10 cellular contexts compared by ENCODE assay signal in the genomic region with DNA sequence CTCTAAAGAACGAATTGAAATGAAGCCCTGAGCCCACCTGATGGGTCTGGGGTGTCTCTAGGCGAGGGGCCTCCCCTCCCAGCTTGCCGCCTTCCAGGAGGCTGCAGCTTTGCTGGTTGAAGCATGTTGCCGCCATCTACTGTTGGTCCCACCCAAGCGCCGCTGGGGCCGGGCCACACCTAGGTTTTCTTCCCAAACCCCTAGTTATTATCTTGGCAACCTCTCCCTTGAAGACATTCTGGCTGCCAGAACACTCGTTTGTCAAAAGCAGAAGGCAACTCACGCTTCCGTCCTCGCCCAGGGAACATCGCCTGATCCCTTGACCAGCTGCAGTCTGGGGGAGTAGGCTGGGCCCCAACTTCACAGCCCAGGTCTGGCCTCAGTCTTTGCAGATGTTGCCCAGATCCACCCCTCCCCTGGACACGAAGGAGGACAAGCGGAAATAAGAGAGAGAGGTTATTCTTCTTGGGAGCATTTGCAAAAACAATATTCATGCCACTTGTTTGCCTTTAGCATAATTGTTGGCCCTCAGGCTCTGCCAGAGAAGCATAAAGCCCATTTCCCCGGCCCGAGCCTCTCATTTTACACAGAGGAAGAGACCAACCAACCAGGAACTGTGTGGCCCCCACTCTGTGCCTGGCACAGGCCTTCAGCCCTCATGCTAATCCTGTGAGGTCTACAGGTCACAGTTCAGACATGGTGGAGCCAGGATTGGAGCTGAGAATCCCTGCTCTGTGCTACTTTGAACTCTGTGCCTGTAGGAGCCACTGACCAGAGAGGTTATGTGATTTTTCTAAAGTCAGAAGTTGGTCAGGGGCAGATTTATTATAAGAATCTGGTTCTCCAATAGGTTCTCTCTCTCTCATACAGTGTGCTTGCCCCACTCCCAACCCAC. TPM values are rescaled to one million over a fixed set of nuclear protein-coding genes. Genes with fewer than 3 reads are reported as not detected.
DNase-seq lines count a peak whose midpoint lies in the region; ATAC-seq, FAIRE-seq and TF ChIP-seq lines count a peak whose summit lies in the region.
"Had no signal": no experiment of that assay in that cellular context is flagged by ENCODE, and none has a peak within 500 bp of the region (broad histone marks: within the 10 kb centered on the region; RNA-seq: fewer than 3 reads in every experiment).

No MANE protein-coding gene starts in this region.

- no peak overlapping the region for H3K4me3 Mint-ChIP-seq in activated CD4-positive, alpha-beta T cell treated with anti-CD3 and anti-CD28 coated beads, Interleukin-2, amount 10 ng/mL, durations not matched to agents 7 days and 5 days
- H3K4me3 Mint-ChIP-seq: CD4-positive, alpha-beta T cell had no signal

- H3K27me3 Mint-ChIP-seq in activated CD4-positive, alpha-beta T cell treated with anti-CD3 and anti-CD28 coated beads, Interleukin-2, amount 10 ng/mL, durations not matched to agents 7 days and 5 days = peaks cover 10% of the 10 kb centered on the region
- H3K27me3 Mint-ChIP-seq: CD4-positive, alpha-beta T cell had no signal

- peak overlapping the region; percentile 58 for H3K27ac ChIP-seq in upper lobe of right lung

- peaks cover 42% of the 10 kb centered on the region for H3K4me1 Mint-ChIP-seq in activated CD4-positive, alpha-beta T cell treated with anti-CD3 and anti-CD28 coated beads, Interleukin-2, amount 10 ng/mL, durations not matched to agents 7 days and 5 days

- in situ Hi-C loops in astrocyte of the spinal cord (cut with HindIII; ENCODE audit: low sequenced_read_pairs) = no loop called here

- peak; percentile 37 for TF ChIP-seq CTCF in astrocyte of the spinal cord (IDR thresholded peaks at IDR 0.05; ENCODE audit: low read depth, low read length)
- peak; percentile 20 for TF ChIP-seq CTCF in upper lobe of right lung (IDR thresholded peaks at IDR 0.05)

- peaks cover 78% of the 10 kb centered on the region for H3K4me1 ChIP-seq in upper lobe of right lung

- H3K4me3 ChIP-seq in astrocyte of the spinal cord (ENCODE audit: low read depth, low read length) (no peak overlapping the region), upper lobe of right lung (no peak overlapping the region)

- no peaks in the 10 kb centered on the region for H3K9me3 ChIP-seq in upper lobe of right lung

- CTCF ChIA-PET in activated CD4-positive, alpha-beta T cell treated with anti-CD3 and anti-CD28 coated beads, Interleukin-2, amount 10 ng/mL, durations not matched to agents 7 days and 5 days (lab: Charles Lee) = interaction anchor here (1.0 to 2.1 kb wide), 2 partner anchors 14 to 104 kb away, joined by 3 to 7 read pairs; no protein-coding TSS in a partner anchor

- POLR2A ChIA-PET in activated CD4-positive, alpha-beta T cell treated with anti-CD3 and anti-CD28 coated beads, Interleukin-2, amount 10 ng/mL, durations not matched to agents 7 days and 5 days (lab: Charles Lee) = no interaction called here

- no peak for FAIRE-seq in RCC 7860 (lab: Jason Lieb, UNC)

- H3K36me3 ChIP-seq in upper lobe of right lung = no peaks in the 10 kb centered on the region

- ATAC-seq in left lobe of liver = peak; percentile 57
- ATAC-seq in upper lobe of right lung = peak; percentile 34
- ATAC-seq in HG03342 (IDR thresholded peaks at IDR 0.05; ENCODE audit: unreplicated experiment) = no peak

- H3K27ac Mint-ChIP-seq in activated CD4-positive, alpha-beta T cell treated with anti-CD3 and anti-CD28 coated beads, Interleukin-2, amount 10 ng/mL, durations not matched to agents 7 days and 5 days = peak overlapping the region; percentile 67
- H3K27ac Mint-ChIP-seq: CD4-positive, alpha-beta T cell had no signal

- H3K36me3 Mint-ChIP-seq in activated CD4-positive, alpha-beta T cell treated with anti-CD3 and anti-CD28 coated beads, Interleukin-2, amount 10 ng/mL, durations not matched to agents 7 days and 5 days (ENCODE audit: low read depth) = peaks cover 1% of the 10 kb centered on the region

- no peak for DNase-seq in activated CD4-positive, alpha-beta T cell treated with anti-CD3 and anti-CD28 coated beads, Interleukin-2, amount 10 ng/mL, durations not matched to agents 7 days and 5 days
- DNase-seq in activated CD4-positive, alpha-beta T cell treated with anti-CD3 and anti-CD28 coated beads for 1 hour = no peak
- no peak for DNase-seq in astrocyte of the spinal cord (ENCODE audit: low read depth, low spot score)
- DNase-seq in left lobe of liver (ENCODE audit: low spot score) = no peak
- DNase-seq in upper lobe of right lung = peak; percentile 64
- DNase-seq in RCC 7860 (ENCODE audit: low spot score) = no peak
- no peak for DNase-seq in cortex of kidney (lab: John Stamatoyannopoulos, UW)
- DNase-seq: CD4-positive, alpha-beta T cell; T-helper 2 cell had no signal

- intact Hi-C loops in upper lobe of right lung (cut with DNase I) = no loop called here

- no peaks in the 10 kb centered on the region for H3K27me3 ChIP-seq in upper lobe of right lung

- no peaks in the 10 kb centered on the region for H3K9me3 Mint-ChIP-seq in activated CD4-positive, alpha-beta T cell treated with anti-CD3 and anti-CD28 coated beads, Interleukin-2, amount 10 ng/mL, durations not matched to agents 7 days and 5 days
- H3K9me3 Mint-ChIP-seq: CD4-positive, alpha-beta T cell had no signal

RNA-seq across cellular contexts. Expression of gene EMP1, which starts 6.7 kb away (rescaled TPM):
- total RNA-seq in activated CD4-positive, alpha-beta T cell treated with anti-CD3 and anti-CD28 coated beads, Interleukin-2, amount 10 ng/mL, durations not matched to agents 7 days and 5 days = 10 to 100 TPM; 35.0 to 36.1 TPM
- total RNA-seq in left lobe of liver (11.6 TPM), upper lobe of right lung (286 TPM)
